In genomic region chr19:29811125-29812079, GRCh38 we compare ENCODE assay signal across 1 cellular context.
TF ChIP-seq lines count a peak whose summit lies in the region.

Gene CCNE1 (plus strand): TSS chr19:29811991. CDS start chr19:29812556, 565 bp downstream.

TF ChIP-seq in HEK293, 187 proteins besides CTCF, POLR2A, EP300 and RAD21 (continued from another document and continues in another):
- TF ChIP-seq ZNF132 (tag by site-specific recombination; IDR thresholded peaks at IDR 0.05; ENCODE audit: borderline replicate concordance) (no peak), SCRT1 (tag by site-specific recombination; IDR thresholded peaks at IDR 0.05; ENCODE audit: borderline replicate concordance) (no peak), PRDM1 (tag by site-specific recombination; IDR thresholded peaks at IDR 0.05) (no peak), ZBTB7A (tag by site-specific recombination; IDR thresholded peaks at IDR 0.05; ENCODE audit: low read depth) (peak; percentile 71; the same call in 1 of the 2 replicates), ZNF391 (tag by site-specific recombination; IDR thresholded peaks at IDR 0.05; ENCODE audit: borderline replicate concordance, low read depth) (no peak; the same call in 1 of the 2 replicates), SP7 (tag by site-specific recombination; IDR thresholded peaks at IDR 0.05) (peak; percentile 91), ZNF394 (tag by site-specific recombination; IDR thresholded peaks at IDR 0.05; ENCODE audit: borderline replicate concordance) (peak; percentile 40; the same call in 1 of the 2 replicates), ZNF184 (tag by site-specific recombination; IDR thresholded peaks at IDR 0.05) (peak; percentile 72; the same call in 1 of the 2 replicates), SP3 (tag by site-specific recombination; IDR thresholded peaks at IDR 0.05) (peak; percentile 98), ZNF114 (tag by site-specific recombination; IDR thresholded peaks at IDR 0.05) (no peak), TCF7L2 (IDR thresholded peaks at IDR 0.05; ENCODE audit: borderline replicate concordance, low read depth, low read length) (no peak), ZNF76 (tag by site-specific recombination; IDR thresholded peaks at IDR 0.05; ENCODE audit: borderline replicate concordance, low read depth) (peak; percentile 77), ZFP3 (tag by site-specific recombination; IDR thresholded peaks at IDR 0.05; ENCODE audit: low read depth) (no peak), ZNF521 (tag by site-specific recombination; IDR thresholded peaks at IDR 0.05) (no peak), MZF1 (tag by site-specific recombination; IDR thresholded peaks at IDR 0.05; ENCODE audit: borderline replicate concordance) (peak; percentile 50), ZNF169 (tag by site-specific recombination; IDR thresholded peaks at IDR 0.05) (no peak), HOXA7 (CRISPR knock-in tag; IDR thresholded peaks at IDR 0.05; ENCODE audit: borderline replicate concordance) (no peak), ZFHX2 (tag by site-specific recombination; conservative IDR thresholded peaks at IDR 0.05) (peak; percentile 93), OVOL3 (tag by site-specific recombination; IDR thresholded peaks at IDR 0.05) (no peak), ZNF830 (tag by site-specific recombination; IDR thresholded peaks at IDR 0.05; ENCODE audit: low read depth) (no peak), ZNF350 (tag by site-specific recombination; IDR thresholded peaks at IDR 0.05) (no peak), GLIS2 (tag by site-specific recombination; IDR thresholded peaks at IDR 0.05) (peak; percentile 92), HOXC10 (CRISPR knock-in tag; IDR thresholded peaks at IDR 0.05) (peak; percentile 94), ZBTB21 (tag by site-specific recombination; IDR thresholded peaks at IDR 0.05) (peak; percentile 65), ZNF366 (tag by site-specific recombination; conservative IDR thresholded peaks at IDR 0.05) (no peak; the same call in 1 of the 2 replicates), ZNF311 (tag by site-specific recombination; IDR thresholded peaks at IDR 0.05; ENCODE audit: borderline replicate concordance) (no peak), GLI4 (tag by site-specific recombination; IDR thresholded peaks at IDR 0.05) (0 out of 2 replicates have a peak, but pooled peaks have one; percentile 16), ZNF48 (tag by site-specific recombination; IDR thresholded peaks at IDR 0.05) (no peak), ZNF266 (tag by site-specific recombination; IDR thresholded peaks at IDR 0.05; ENCODE audit: low read depth) (no peak), ZNF274 (IDR thresholded peaks at IDR 0.05; ENCODE audit: low read length) (no peak), ZNF274 (tag by site-specific recombination; IDR thresholded peaks at IDR 0.05; ENCODE audit: borderline replicate concordance) (no peak), ZNF624 (tag by site-specific recombination; IDR thresholded peaks at IDR 0.05) (no peak), ZNF174 (tag by site-specific recombination; IDR thresholded peaks at IDR 0.05) (no peak), ZNF549 (tag by site-specific recombination; IDR thresholded peaks at IDR 0.05) (no peak), ZNF146 (tag by site-specific recombination; IDR thresholded peaks at IDR 0.05) (peak; percentile 35; the same call in 1 of the 2 replicates), TSHZ1 (tag by site-specific recombination; IDR thresholded peaks at IDR 0.05; ENCODE audit: borderline replicate concordance) (no peak; the same call in 1 of the 2 replicates), ZNF645 (tag by site-specific recombination; IDR thresholded peaks at IDR 0.05) (peak; percentile 16; the same call in 1 of the 2 replicates), ZNF23 (tag by site-specific recombination; IDR thresholded peaks at IDR 0.05; ENCODE audit: borderline replicate concordance) (0 out of 2 replicates have a peak, but pooled peaks have one; percentile 41), PBX3 (CRISPR knock-in tag; IDR thresholded peaks at IDR 0.05) (peak; percentile 34; the same call in 1 of the 2 replicates), ZNF2 (tag by site-specific recombination; IDR thresholded peaks at IDR 0.05) (peak; percentile 91), ZNF544 (tag by site-specific recombination; IDR thresholded peaks at IDR 0.05) (no peak), ZNF423 (tag by site-specific recombination; IDR thresholded peaks at IDR 0.05) (0 out of 2 replicates have a peak, but pooled peaks have one; percentile 41), YY1 (tag by site-specific recombination; IDR thresholded peaks at IDR 0.05) (peak; percentile 47), ZFP69B (tag by site-specific recombination; IDR thresholded peaks at IDR 0.05) (peak; percentile 79), ZNF416 (tag by site-specific recombination; IDR thresholded peaks at IDR 0.05) (0 out of 2 replicates have a peak, but pooled peaks have one; percentile 8), ZBTB49 (tag by site-specific recombination; IDR thresholded peaks at IDR 0.05; ENCODE audit: low read depth) (no peak), ZNF610 (tag by site-specific recombination; IDR thresholded peaks at IDR 0.05; ENCODE audit: borderline replicate concordance) (peak; percentile 90), ZSCAN30 (tag by site-specific recombination; IDR thresholded peaks at IDR 0.05) (peak; percentile 97)
- TF ChIP-seq, protein P1, sequence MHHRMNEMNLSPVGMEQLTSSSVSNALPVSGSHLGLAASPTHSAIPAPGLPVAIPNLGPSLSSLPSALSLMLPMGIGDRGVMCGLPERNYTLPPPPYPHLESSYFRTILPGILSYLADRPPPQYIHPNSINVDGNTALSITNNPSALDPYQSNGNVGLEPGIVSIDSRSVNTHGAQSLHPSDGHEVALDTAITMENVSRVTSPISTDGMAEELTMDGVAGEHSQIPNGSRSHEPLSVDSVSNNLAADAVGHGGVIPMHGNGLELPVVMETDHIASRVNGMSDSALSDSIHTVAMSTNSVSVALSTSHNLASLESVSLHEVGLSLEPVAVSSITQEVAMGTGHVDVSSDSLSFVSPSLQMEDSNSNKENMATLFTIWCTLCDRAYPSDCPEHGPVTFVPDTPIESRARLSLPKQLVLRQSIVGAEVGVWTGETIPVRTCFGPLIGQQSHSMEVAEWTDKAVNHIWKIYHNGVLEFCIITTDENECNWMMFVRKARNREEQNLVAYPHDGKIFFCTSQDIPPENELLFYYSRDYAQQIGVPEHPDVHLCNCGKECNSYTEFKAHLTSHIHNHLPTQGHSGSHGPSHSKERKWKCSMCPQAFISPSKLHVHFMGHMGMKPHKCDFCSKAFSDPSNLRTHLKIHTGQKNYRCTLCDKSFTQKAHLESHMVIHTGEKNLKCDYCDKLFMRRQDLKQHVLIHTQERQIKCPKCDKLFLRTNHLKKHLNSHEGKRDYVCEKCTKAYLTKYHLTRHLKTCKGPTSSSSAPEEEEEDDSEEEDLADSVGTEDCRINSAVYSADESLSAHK (tag by site-specific recombination; IDR thresholded peaks at IDR 0.05) = peak; percentile 70; the same call in 1 of the 2 replicates
- TF ChIP-seq, protein P2, sequence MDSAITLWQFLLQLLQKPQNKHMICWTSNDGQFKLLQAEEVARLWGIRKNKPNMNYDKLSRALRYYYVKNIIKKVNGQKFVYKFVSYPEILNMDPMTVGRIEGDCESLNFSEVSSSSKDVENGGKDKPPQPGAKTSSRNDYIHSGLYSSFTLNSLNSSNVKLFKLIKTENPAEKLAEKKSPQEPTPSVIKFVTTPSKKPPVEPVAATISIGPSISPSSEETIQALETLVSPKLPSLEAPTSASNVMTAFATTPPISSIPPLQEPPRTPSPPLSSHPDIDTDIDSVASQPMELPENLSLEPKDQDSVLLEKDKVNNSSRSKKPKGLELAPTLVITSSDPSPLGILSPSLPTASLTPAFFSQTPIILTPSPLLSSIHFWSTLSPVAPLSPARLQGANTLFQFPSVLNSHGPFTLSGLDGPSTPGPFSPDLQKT (IDR thresholded peaks at IDR 0.05; ENCODE audit: borderline replicate concordance, low read depth, low read length) = no peak
- TF ChIP-seq, protein P3, sequence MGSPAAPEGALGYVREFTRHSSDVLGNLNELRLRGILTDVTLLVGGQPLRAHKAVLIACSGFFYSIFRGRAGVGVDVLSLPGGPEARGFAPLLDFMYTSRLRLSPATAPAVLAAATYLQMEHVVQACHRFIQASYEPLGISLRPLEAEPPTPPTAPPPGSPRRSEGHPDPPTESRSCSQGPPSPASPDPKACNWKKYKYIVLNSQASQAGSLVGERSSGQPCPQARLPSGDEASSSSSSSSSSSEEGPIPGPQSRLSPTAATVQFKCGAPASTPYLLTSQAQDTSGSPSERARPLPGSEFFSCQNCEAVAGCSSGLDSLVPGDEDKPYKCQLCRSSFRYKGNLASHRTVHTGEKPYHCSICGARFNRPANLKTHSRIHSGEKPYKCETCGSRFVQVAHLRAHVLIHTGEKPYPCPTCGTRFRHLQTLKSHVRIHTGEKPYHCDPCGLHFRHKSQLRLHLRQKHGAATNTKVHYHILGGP (tag by site-specific recombination; IDR thresholded peaks at IDR 0.05) = no peak
- TF ChIP-seq, protein P4, sequence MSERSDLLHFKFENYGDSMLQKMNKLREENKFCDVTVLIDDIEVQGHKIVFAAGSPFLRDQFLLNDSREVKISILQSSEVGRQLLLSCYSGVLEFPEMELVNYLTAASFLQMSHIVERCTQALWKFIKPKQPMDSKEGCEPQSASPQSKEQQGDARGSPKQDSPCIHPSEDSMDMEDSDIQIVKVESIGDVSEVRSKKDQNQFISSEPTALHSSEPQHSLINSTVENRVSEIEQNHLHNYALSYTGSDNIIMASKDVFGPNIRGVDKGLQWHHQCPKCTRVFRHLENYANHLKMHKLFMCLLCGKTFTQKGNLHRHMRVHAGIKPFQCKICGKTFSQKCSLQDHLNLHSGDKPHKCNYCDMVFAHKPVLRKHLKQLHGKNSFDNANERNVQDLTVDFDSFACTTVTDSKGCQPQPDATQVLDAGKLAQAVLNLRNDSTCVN (tag by site-specific recombination; optimal IDR thresholded peaks at IDR 0.05) = peak; percentile 94
- TF ChIP-seq, protein P5, sequence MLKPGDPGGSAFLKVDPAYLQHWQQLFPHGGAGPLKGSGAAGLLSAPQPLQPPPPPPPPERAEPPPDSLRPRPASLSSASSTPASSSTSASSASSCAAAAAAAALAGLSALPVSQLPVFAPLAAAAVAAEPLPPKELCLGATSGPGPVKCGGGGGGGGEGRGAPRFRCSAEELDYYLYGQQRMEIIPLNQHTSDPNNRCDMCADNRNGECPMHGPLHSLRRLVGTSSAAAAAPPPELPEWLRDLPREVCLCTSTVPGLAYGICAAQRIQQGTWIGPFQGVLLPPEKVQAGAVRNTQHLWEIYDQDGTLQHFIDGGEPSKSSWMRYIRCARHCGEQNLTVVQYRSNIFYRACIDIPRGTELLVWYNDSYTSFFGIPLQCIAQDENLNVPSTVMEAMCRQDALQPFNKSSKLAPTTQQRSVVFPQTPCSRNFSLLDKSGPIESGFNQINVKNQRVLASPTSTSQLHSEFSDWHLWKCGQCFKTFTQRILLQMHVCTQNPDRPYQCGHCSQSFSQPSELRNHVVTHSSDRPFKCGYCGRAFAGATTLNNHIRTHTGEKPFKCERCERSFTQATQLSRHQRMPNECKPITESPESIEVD (tag by site-specific recombination; IDR thresholded peaks at IDR 0.05) = no peak
